1 cellular context compared by ENCODE assay signal in the genomic region with DNA sequence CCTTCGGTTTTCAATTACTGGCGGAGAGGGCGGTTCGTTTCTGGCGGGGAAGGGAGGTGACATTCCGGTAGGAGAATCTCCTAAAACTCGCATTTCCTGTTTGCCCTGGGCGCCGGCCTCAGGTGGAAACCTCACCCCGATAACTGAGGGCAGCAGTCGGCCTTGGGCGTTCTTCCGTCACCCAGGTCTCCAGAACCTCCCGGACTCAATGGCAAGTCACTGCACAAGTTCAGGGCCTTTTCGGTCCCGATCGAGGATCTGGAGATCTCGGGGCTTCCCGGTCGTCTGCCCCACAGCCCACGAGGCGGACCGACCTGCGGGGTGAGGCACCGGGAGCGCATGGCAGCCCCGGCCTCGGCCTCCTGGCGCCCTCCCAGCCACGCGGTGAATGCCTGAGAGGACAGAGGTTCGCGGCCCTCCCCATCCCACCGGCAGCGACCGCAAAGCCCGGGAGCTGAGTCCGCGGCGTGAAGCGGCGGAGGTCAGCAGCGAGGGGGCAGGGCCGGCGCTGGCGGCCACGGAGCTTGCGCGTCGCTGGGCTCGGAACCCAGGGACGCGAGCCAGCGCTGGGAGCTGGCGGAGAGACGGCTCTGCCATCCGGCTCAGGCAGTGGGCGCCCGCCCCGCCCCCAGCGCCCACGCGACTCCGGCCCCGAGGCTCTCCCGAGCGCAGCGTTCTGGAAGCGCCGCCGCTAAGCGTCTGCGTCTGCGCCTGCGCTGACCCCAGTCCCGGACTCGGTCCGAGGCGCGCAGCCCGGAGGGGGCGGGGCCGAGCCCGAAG.
TF ChIP-seq lines count a peak whose summit lies in the region.

No MANE protein-coding gene starts in this region.

TF ChIP-seq in HEK293, 187 proteins besides CTCF, POLR2A, EP300 and RAD21 (continued from another document and continues in another):
- TF ChIP-seq, protein P1, sequence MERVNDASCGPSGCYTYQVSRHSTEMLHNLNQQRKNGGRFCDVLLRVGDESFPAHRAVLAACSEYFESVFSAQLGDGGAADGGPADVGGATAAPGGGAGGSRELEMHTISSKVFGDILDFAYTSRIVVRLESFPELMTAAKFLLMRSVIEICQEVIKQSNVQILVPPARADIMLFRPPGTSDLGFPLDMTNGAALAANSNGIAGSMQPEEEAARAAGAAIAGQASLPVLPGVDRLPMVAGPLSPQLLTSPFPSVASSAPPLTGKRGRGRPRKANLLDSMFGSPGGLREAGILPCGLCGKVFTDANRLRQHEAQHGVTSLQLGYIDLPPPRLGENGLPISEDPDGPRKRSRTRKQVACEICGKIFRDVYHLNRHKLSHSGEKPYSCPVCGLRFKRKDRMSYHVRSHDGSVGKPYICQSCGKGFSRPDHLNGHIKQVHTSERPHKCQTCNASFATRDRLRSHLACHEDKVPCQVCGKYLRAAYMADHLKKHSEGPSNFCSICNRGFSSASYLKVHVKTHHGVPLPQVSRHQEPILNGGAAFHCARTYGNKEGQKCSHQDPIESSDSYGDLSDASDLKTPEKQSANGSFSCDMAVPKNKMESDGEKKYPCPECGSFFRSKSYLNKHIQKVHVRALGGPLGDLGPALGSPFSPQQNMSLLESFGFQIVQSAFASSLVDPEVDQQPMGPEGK (tag by site-specific recombination; IDR thresholded peaks at IDR 0.05): peak; percentile 31
- TF ChIP-seq ZNF37A (tag by site-specific recombination; IDR thresholded peaks at IDR 0.05) (no peak), ZIC2 (tag by site-specific recombination; IDR thresholded peaks at IDR 0.05) (0 out of 2 replicates have a peak, but pooled peaks have one; percentile 11), SP7 (tag by site-specific recombination; IDR thresholded peaks at IDR 0.05) (peak; percentile 51; the same call in 1 of the 2 replicates), ZNF324 (tag by site-specific recombination; IDR thresholded peaks at IDR 0.05) (peak; percentile 56), ZNF302 (tag by site-specific recombination; IDR thresholded peaks at IDR 0.05; ENCODE audit: low read depth) (no peak), ZBTB1 (tag by site-specific recombination; IDR thresholded peaks at IDR 0.05) (no peak), ZNF311 (tag by site-specific recombination; IDR thresholded peaks at IDR 0.05; ENCODE audit: borderline replicate concordance) (no peak), ZNF416 (tag by site-specific recombination; IDR thresholded peaks at IDR 0.05) (no peak), ZFP69B (tag by site-specific recombination; IDR thresholded peaks at IDR 0.05) (0 out of 2 replicates have a peak, but pooled peaks have one; percentile 16), ZNF707 (tag by site-specific recombination; IDR thresholded peaks at IDR 0.05) (no peak), ZNF48 (tag by site-specific recombination; IDR thresholded peaks at IDR 0.05) (no peak), ZNF354C (tag by site-specific recombination; IDR thresholded peaks at IDR 0.05; ENCODE audit: borderline replicate concordance, low read depth) (no peak), ZNF510 (tag by site-specific recombination; IDR thresholded peaks at IDR 0.05; ENCODE audit: insufficient replicate concordance) (no peak), ZNF660 (tag by site-specific recombination; IDR thresholded peaks at IDR 0.05) (no peak; the same call in none of the 2 replicates), ZNF664 (tag by site-specific recombination; IDR thresholded peaks at IDR 0.05) (no peak), MZF1 (tag by site-specific recombination; IDR thresholded peaks at IDR 0.05; ENCODE audit: borderline replicate concordance) (no peak), ZNF426 (tag by site-specific recombination; IDR thresholded peaks at IDR 0.05) (no peak), ZNF658 (tag by site-specific recombination; IDR thresholded peaks at IDR 0.05) (no peak), ZNF239 (tag by site-specific recombination; IDR thresholded peaks at IDR 0.05) (no peak), ZNF521 (tag by site-specific recombination; IDR thresholded peaks at IDR 0.05) (no peak), KLF16 (tag by site-specific recombination; IDR thresholded peaks at IDR 0.05) (peak; percentile 57; the same call in 1 of the 2 replicates), ZNF670 (tag by site-specific recombination; IDR thresholded peaks at IDR 0.05; ENCODE audit: low read depth) (no peak), ZNF624 (tag by site-specific recombination; IDR thresholded peaks at IDR 0.05) (no peak), ZNF792 (tag by site-specific recombination; IDR thresholded peaks at IDR 0.05) (no peak), ZXDB (tag by site-specific recombination; IDR thresholded peaks at IDR 0.05) (peak; percentile 43; the same call in 1 of the 2 replicates), ZNF76 (tag by site-specific recombination; IDR thresholded peaks at IDR 0.05; ENCODE audit: borderline replicate concordance, low read depth) (peak; percentile 39; the same call in 1 of the 2 replicates), ZNF169 (tag by site-specific recombination; IDR thresholded peaks at IDR 0.05) (0 out of 2 replicates have a peak, but pooled peaks have one; percentile 39), ZNF391 (tag by site-specific recombination; IDR thresholded peaks at IDR 0.05; ENCODE audit: borderline replicate concordance, low read depth) (peak; percentile 32; the same call in 1 of the 2 replicates), ZNF514 (tag by site-specific recombination; IDR thresholded peaks at IDR 0.05) (no peak), ZFP37 (tag by site-specific recombination; IDR thresholded peaks at IDR 0.05) (peak; percentile 91), ZNF202 (tag by site-specific recombination; IDR thresholded peaks at IDR 0.05; ENCODE audit: borderline replicate concordance) (no peak), ZNF571 (tag by site-specific recombination; IDR thresholded peaks at IDR 0.05) (no peak), ZBTB48 (tag by site-specific recombination; IDR thresholded peaks at IDR 0.05) (no peak), WT1 (tag by site-specific recombination; IDR thresholded peaks at IDR 0.05) (no peak), BCL11A (tag by site-specific recombination; IDR thresholded peaks at IDR 0.05; ENCODE audit: low read depth) (no peak), IKZF3 (tag by site-specific recombination; IDR thresholded peaks at IDR 0.05) (peak; percentile 49)
- TF ChIP-seq, protein P2, sequence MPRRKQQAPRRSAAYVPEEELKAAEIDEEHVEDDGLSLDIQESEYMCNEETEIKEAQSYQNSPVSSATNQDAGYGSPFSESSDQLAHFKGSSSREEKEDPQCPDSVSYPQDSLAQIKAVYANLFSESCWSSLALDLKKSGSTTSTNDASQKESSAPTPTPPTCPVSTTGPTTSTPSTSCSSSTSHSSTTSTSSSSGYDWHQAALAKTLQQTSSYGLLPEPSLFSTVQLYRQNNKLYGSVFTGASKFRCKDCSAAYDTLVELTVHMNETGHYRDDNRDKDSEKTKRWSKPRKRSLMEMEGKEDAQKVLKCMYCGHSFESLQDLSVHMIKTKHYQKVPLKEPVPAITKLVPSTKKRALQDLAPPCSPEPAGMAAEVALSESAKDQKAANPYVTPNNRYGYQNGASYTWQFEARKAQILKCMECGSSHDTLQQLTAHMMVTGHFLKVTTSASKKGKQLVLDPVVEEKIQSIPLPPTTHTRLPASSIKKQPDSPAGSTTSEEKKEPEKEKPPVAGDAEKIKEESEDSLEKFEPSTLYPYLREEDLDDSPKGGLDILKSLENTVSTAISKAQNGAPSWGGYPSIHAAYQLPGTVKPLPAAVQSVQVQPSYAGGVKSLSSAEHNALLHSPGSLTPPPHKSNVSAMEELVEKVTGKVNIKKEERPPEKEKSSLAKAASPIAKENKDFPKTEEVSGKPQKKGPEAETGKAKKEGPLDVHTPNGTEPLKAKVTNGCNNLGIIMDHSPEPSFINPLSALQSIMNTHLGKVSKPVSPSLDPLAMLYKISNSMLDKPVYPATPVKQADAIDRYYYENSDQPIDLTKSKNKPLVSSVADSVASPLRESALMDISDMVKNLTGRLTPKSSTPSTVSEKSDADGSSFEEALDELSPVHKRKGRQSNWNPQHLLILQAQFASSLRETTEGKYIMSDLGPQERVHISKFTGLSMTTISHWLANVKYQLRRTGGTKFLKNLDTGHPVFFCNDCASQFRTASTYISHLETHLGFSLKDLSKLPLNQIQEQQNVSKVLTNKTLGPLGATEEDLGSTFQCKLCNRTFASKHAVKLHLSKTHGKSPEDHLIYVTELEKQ (tag by site-specific recombination; IDR thresholded peaks at IDR 0.05; ENCODE audit: borderline replicate concordance): no peak
- TF ChIP-seq, protein P3, sequence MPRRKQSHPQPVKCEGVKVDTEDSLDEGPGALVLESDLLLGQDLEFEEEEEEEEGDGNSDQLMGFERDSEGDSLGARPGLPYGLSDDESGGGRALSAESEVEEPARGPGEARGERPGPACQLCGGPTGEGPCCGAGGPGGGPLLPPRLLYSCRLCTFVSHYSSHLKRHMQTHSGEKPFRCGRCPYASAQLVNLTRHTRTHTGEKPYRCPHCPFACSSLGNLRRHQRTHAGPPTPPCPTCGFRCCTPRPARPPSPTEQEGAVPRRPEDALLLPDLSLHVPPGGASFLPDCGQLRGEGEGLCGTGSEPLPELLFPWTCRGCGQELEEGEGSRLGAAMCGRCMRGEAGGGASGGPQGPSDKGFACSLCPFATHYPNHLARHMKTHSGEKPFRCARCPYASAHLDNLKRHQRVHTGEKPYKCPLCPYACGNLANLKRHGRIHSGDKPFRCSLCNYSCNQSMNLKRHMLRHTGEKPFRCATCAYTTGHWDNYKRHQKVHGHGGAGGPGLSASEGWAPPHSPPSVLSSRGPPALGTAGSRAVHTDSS (tag by site-specific recombination; IDR thresholded peaks at IDR 0.05): no peak
- TF ChIP-seq, protein P4, sequence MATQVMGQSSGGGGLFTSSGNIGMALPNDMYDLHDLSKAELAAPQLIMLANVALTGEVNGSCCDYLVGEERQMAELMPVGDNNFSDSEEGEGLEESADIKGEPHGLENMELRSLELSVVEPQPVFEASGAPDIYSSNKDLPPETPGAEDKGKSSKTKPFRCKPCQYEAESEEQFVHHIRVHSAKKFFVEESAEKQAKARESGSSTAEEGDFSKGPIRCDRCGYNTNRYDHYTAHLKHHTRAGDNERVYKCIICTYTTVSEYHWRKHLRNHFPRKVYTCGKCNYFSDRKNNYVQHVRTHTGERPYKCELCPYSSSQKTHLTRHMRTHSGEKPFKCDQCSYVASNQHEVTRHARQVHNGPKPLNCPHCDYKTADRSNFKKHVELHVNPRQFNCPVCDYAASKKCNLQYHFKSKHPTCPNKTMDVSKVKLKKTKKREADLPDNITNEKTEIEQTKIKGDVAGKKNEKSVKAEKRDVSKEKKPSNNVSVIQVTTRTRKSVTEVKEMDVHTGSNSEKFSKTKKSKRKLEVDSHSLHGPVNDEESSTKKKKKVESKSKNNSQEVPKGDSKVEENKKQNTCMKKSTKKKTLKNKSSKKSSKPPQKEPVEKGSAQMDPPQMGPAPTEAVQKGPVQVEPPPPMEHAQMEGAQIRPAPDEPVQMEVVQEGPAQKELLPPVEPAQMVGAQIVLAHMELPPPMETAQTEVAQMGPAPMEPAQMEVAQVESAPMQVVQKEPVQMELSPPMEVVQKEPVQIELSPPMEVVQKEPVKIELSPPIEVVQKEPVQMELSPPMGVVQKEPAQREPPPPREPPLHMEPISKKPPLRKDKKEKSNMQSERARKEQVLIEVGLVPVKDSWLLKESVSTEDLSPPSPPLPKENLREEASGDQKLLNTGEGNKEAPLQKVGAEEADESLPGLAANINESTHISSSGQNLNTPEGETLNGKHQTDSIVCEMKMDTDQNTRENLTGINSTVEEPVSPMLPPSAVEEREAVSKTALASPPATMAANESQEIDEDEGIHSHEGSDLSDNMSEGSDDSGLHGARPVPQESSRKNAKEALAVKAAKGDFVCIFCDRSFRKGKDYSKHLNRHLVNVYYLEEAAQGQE (tag by site-specific recombination; IDR thresholded peaks at IDR 0.05): no peak
- TF ChIP-seq, protein P5, sequence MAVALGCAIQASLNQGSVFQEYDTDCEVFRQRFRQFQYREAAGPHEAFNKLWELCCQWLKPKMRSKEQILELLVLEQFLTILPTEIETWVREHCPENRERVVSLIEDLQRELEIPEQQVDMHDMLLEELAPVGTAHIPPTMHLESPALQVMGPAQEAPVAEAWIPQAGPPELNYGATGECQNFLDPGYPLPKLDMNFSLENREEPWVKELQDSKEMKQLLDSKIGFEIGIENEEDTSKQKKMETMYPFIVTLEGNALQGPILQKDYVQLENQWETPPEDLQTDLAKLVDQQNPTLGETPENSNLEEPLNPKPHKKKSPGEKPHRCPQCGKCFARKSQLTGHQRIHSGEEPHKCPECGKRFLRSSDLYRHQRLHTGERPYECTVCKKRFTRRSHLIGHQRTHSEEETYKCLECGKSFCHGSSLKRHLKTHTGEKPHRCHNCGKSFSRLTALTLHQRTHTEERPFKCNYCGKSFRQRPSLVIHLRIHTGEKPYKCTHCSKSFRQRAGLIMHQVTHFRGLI (tag by site-specific recombination; IDR thresholded peaks at IDR 0.05): no peak
- TF ChIP-seq, protein P6, sequence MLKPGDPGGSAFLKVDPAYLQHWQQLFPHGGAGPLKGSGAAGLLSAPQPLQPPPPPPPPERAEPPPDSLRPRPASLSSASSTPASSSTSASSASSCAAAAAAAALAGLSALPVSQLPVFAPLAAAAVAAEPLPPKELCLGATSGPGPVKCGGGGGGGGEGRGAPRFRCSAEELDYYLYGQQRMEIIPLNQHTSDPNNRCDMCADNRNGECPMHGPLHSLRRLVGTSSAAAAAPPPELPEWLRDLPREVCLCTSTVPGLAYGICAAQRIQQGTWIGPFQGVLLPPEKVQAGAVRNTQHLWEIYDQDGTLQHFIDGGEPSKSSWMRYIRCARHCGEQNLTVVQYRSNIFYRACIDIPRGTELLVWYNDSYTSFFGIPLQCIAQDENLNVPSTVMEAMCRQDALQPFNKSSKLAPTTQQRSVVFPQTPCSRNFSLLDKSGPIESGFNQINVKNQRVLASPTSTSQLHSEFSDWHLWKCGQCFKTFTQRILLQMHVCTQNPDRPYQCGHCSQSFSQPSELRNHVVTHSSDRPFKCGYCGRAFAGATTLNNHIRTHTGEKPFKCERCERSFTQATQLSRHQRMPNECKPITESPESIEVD (tag by site-specific recombination; IDR thresholded peaks at IDR 0.05): no peak
- TF ChIP-seq, protein P7, sequence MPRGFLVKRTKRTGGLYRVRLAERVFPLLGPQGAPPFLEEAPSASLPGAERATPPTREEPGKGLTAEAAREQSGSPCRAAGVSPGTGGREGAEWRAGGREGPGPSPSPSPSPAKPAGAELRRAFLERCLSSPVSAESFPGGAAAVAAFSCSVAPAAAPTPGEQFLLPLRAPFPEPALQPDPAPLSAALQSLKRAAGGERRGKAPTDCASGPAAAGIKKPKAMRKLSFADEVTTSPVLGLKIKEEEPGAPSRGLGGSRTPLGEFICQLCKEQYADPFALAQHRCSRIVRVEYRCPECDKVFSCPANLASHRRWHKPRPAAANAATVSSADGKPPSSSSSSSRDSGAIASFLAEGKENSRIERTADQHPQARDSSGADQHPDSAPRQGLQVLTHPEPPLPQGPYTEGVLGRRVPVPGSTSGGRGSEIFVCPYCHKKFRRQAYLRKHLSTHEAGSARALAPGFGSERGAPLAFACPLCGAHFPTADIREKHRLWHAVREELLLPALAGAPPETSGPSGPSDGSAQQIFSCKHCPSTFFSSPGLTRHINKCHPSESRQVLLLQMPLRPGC (tag by site-specific recombination; IDR thresholded peaks at IDR 0.05): no peak
